Comparison of ENCODE assay signal across 8 cellular contexts in the genomic region with DNA sequence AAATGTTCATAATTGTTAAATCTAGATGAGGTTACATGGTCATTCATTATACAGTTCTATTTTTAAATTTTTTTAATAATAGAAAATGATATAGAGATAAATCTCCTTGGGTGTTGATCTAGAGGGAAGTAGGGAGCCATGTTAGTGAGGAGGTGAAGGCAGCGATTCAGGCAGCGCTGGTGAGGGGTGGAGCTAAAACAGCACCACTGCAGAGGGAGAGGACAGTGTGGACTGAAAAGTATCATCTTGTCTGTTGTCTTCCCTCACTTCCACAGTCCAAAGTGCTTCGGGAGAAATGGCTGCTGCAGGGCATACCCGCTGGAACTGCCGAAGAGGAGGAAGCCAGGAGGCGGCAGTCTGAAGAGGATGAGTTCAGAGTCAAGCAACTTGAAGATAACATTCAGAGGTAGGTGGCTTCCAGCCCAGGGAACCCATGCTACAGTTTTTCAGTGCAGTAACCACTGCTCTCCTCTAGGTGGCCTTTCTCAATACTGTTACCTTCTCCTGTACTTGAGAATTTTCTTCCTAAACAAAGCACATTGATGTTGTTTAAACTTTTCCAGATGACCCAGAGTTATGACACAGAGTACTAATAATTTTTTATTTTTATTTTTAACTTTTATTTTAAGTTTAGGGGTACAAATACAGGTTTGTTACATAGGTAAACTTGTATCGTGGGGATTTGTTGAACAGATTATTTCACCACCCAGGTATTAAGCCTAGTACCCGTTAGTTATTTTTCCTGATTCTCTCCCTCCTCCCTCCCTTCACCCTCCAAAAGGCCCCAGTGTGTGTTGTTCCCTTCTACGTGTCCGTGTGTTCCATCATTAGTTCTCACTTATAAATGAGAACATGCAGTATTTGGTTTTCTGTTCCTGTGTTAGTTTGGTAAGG.
DNase-seq lines count a peak whose midpoint lies in the region; ATAC-seq and TF ChIP-seq lines count a peak whose summit lies in the region.

No MANE protein-coding gene starts in this region.

- H3K9me3 Mint-ChIP-seq in activated CD4-positive, alpha-beta T cell treated with anti-CD3 and anti-CD28 coated beads, Interleukin-2, amount 10 ng/mL, durations not matched to agents 24 days and 14 days = peaks cover 4% of the 10 kb centered on the region
- no peaks in the 10 kb centered on the region for H3K9me3 Mint-ChIP-seq in glutamatergic neuron (ENCODE audit: unreplicated experiment)
- H3K9me3 Mint-ChIP-seq in CD8-positive, alpha-beta memory T cell = no peaks in the 10 kb centered on the region

- H3K9me3 ChIP-seq in testis = no peaks in the 10 kb centered on the region
- no peaks in the 10 kb centered on the region for H3K9me3 ChIP-seq in CD8-positive, alpha-beta memory T cell (ENCODE audit: low read length)

- ATAC-seq in GM19395 (IDR thresholded peaks at IDR 0.05; ENCODE audit: unreplicated experiment) (peak; percentile 93), HG02642 (IDR thresholded peaks at IDR 0.05; ENCODE audit: poor library complexity, unreplicated experiment) (no peak)

- H3K4me3 ChIP-seq in testis = no peak overlapping the region
- H3K4me3 ChIP-seq in CD8-positive, alpha-beta memory T cell (ENCODE audit: low read length) = no peak overlapping the region

- H3K27ac Mint-ChIP-seq in activated CD4-positive, alpha-beta T cell treated with anti-CD3 and anti-CD28 coated beads, Interleukin-2, amount 10 ng/mL, durations not matched to agents 24 days and 14 days = no peak overlapping the region
- H3K27ac Mint-ChIP-seq in glutamatergic neuron (ENCODE audit: unreplicated experiment) = no peak overlapping the region
- H3K27ac Mint-ChIP-seq in CD8-positive, alpha-beta memory T cell = peak overlapping the region in 1 of 8 donors; percentile 47

- TF ChIP-seq CTCF in glutamatergic neuron (IDR thresholded peaks at IDR 0.05; ENCODE audit: partially characterized antibody, unreplicated experiment) = peak; percentile 90
- peak; percentile 23 to 82 (median 48) for TF ChIP-seq CTCF in testis (IDR thresholded peaks at IDR 0.05)

- peaks cover 7% of the 10 kb centered on the region for H3K36me3 Mint-ChIP-seq in activated CD4-positive, alpha-beta T cell treated with anti-CD3 and anti-CD28 coated beads, Interleukin-2, amount 10 ng/mL, durations not matched to agents 24 days and 14 days (ENCODE audit: low read depth)
- H3K36me3 Mint-ChIP-seq in glutamatergic neuron (ENCODE audit: unreplicated experiment) = no peaks in the 10 kb centered on the region
- no peaks in the 10 kb centered on the region for H3K36me3 Mint-ChIP-seq in CD8-positive, alpha-beta memory T cell

- peaks cover 29% of the 10 kb centered on the region for H3K4me1 Mint-ChIP-seq in activated CD4-positive, alpha-beta T cell treated with anti-CD3 and anti-CD28 coated beads, Interleukin-2, amount 10 ng/mL, durations not matched to agents 24 days and 14 days
- no peaks in the 10 kb centered on the region for H3K4me1 Mint-ChIP-seq in glutamatergic neuron (ENCODE audit: low read depth, unreplicated experiment)
- H3K4me1 Mint-ChIP-seq in CD8-positive, alpha-beta memory T cell = no peaks in the 10 kb centered on the region

- DNase-seq in COLO829 (ENCODE audit: low spot score) (peak; percentile 66), HT1080 (ENCODE audit: low read depth) (peak; percentile 43), glutamatergic neuron (peak; percentile 28), testis (peak; percentile 68)
- DNase-seq in activated CD4-positive, alpha-beta T cell treated with anti-CD3 and anti-CD28 coated beads, Interleukin-2, amount 10 ng/mL, durations not matched to agents 24 days and 14 days = peak; percentile 81
- DNase-seq in CD8-positive, alpha-beta memory T cell = no peak

- CTCF ChIA-PET in CD8-positive, alpha-beta memory T cell (lab: Charles Lee) = no interaction called here

- no peak overlapping the region for H3K27ac ChIP-seq in testis
- H3K27ac ChIP-seq in CD8-positive, alpha-beta memory T cell (ENCODE audit: low read depth, low read length) = no peak overlapping the region

- no peaks in the 10 kb centered on the region for H3K4me1 ChIP-seq in testis
- H3K4me1 ChIP-seq in CD8-positive, alpha-beta memory T cell (ENCODE audit: insufficient read depth, low read length) = no peaks in the 10 kb centered on the region

- TF ChIP-seq POLR2A in testis (IDR thresholded peaks at IDR 0.05) = no peak

- H3K4me3 Mint-ChIP-seq in activated CD4-positive, alpha-beta T cell treated with anti-CD3 and anti-CD28 coated beads, Interleukin-2, amount 10 ng/mL, durations not matched to agents 24 days and 14 days = peak overlapping the region; percentile 69
- H3K4me3 Mint-ChIP-seq in glutamatergic neuron (ENCODE audit: unreplicated experiment) = no peak overlapping the region
- H3K4me3 Mint-ChIP-seq in CD8-positive, alpha-beta memory T cell = no peak overlapping the region

- peaks cover 3% of the 10 kb centered on the region for H3K27me3 Mint-ChIP-seq in activated CD4-positive, alpha-beta T cell treated with anti-CD3 and anti-CD28 coated beads, Interleukin-2, amount 10 ng/mL, durations not matched to agents 24 days and 14 days
- H3K27me3 Mint-ChIP-seq in glutamatergic neuron (ENCODE audit: unreplicated experiment) = peaks cover 4% of the 10 kb centered on the region
- H3K27me3 Mint-ChIP-seq in CD8-positive, alpha-beta memory T cell = peaks cover 7 to 16% of the 10 kb centered on the region in 2 donors

- H3K36me3 ChIP-seq in testis (ENCODE audit: low read depth, missing control alignments) = no peaks in the 10 kb centered on the region
- H3K36me3 ChIP-seq in CD8-positive, alpha-beta memory T cell (ENCODE audit: insufficient read depth, low read length) = no peaks in the 10 kb centered on the region

- POLR2A ChIA-PET in CD8-positive, alpha-beta memory T cell (lab: Charles Lee) = no interaction called here

- H3K27me3 ChIP-seq in testis = no peaks in the 10 kb centered on the region
- H3K27me3 ChIP-seq in CD8-positive, alpha-beta memory T cell (ENCODE audit: insufficient read depth, low read length, poor library complexity, severe bottlenecking) = no peaks in the 10 kb centered on the region

- 69 to 72% methylated on average over 10 of the region's 10 CpGs for WGBS in testis, 2 donors

- intact Hi-C loops in activated CD4-positive, alpha-beta T cell treated with anti-CD3 and anti-CD28 coated beads, Interleukin-2, amount 10 ng/mL, durations not matched to agents 24 days and 14 days (cut with micrococcal nuclease) = loop anchor here (5.0 kb wide), 1 partner anchor 337 kb away; no protein-coding TSS in a partner anchor
- intact Hi-C loops in testis (cut with DNase I; ENCODE audit: low total_unique reads) = no loop called here

Comparison
In these comparisons a context has a peak if more than half of its experiments do, and no peak if none do; other contexts are left out.
1. DNase-seq: peak in COLO829 (single experiment), HT1080 (single experiment), activated CD4-positive, alpha-beta T cell treated with anti-CD3 and anti-CD28 coated beads, Interleukin-2, amount 10 ng/mL, durations not matched to agents 24 days and 14 days (single experiment), glutamatergic neuron (single experiment) and testis (single experiment); none in CD8-positive, alpha-beta memory T cell (0 of 5).